8 cellular contexts compared by ENCODE assay signal in genomic region chr5:141094481-141095262, GRCh38. TPM values are rescaled to one million over a fixed set of nuclear protein-coding genes. Genes with fewer than 3 reads are reported as not detected.
DNase-seq lines count a peak whose midpoint lies in the region; ATAC-seq, FAIRE-seq and TF ChIP-seq lines count a peak whose summit lies in the region.

PCDHB2 (plus strand) TSS chr5:141094615; CDS start chr5:141094791, 176 bp downstream.

- H3F3A ChIP-seq in GM23248 (ENCODE audit: insufficient read depth), result no peaks in the 10 kb centered on the region

- no peak for FAIRE-seq in bronchial epithelial cell (lab: Jason Lieb, UNC)

- H3K79me2 ChIP-seq in GM23248 (ENCODE audit: insufficient read depth), result no peaks in the 10 kb centered on the region

- H3K4me3 ChIP-seq in GM23248 (peak within 1 kb of the TSS; percentile 72), bronchial epithelial cell (ENCODE audit: low read depth, low read length) (peak within 1 kb of the TSS; percentile 24), left lung (peak within 1 kb of the TSS; percentile 5 to 16)

- peak within 1 kb of the TSS; percentile 61 for H3K4me2 ChIP-seq in GM23248 (ENCODE audit: unreplicated experiment)

- H3K9me2 ChIP-seq in GM23248 (ENCODE audit: insufficient read depth), result no peaks in the 10 kb centered on the region

- H3K9ac ChIP-seq in GM23248, result peak within 1 kb of the TSS; percentile 74

- H3K27ac ChIP-seq in GM23248, result peak within 1 kb of the TSS; percentile 34; the same call in 1 of the 2 replicates
- no peak within 1 kb of the TSS for H3K27ac ChIP-seq in left lung

- ATAC-seq in left lung (peak; percentile 63), GM18909 (IDR thresholded peaks at IDR 0.05; ENCODE audit: poor library complexity, unreplicated experiment) (no peak), HG03135 (IDR thresholded peaks at IDR 0.05; ENCODE audit: unreplicated experiment) (no peak)

- H3K27me3 ChIP-seq in GM23248 (replicated peaks; ENCODE audit: insufficient read depth), result peaks cover 11% of the 10 kb centered on the region; the same call in 1 of the 2 replicates
- H3K27me3 ChIP-seq in bronchial epithelial cell (ENCODE audit: control insufficient read depth, insufficient read depth, low read length), result no peaks in the 10 kb centered on the region
- H3K27me3 ChIP-seq in left lung, result peaks cover 7 to 42% of the 10 kb centered on the region in 2 donors

- TF ChIP-seq CTCF in bronchial epithelial cell (IDR thresholded peaks at IDR 0.05; ENCODE audit: insufficient read depth, low read length, severe bottlenecking) (peak; percentile 15), left lung (IDR thresholded peaks at IDR 0.05) (peak in 1 of 2 donors; percentile 12)

- H3K36me3 ChIP-seq in GM23248 (ENCODE audit: low read depth), result no peaks in the 10 kb centered on the region
- no peaks in the 10 kb centered on the region for H3K36me3 ChIP-seq in bronchial epithelial cell (ENCODE audit: control insufficient read depth, insufficient read depth, low read length)
- H3K36me3 ChIP-seq in left lung, result no peaks in the 10 kb centered on the region

- in situ Hi-C loops in GM23248 (cut with MboI), result no loop called here

- WGBS in GM23248 (ENCODE audit: low coverage in 1 of 2, low lambda C conversion rate in 2 of 2, missing lambda C conversion rate in 2 of 2), 2 experiments, result 9 to 12% methylated on average over 29 of the region's 29 CpGs

- H3K9me3 ChIP-seq in GM23248 (ENCODE audit: low read depth) (no peaks in the 10 kb centered on the region), left lung (peaks cover 0 to 57% of the 10 kb centered on the region in 2 donors)

- H4K20me1 ChIP-seq in GM23248 (ENCODE audit: insufficient read depth), result no peaks in the 10 kb centered on the region

- peak within 1 kb of the TSS; percentile 79 for H2AFZ ChIP-seq in GM23248

- DNase-seq in GM23248 (peak; percentile 80), NCI-H524 (lab: John Stamatoyannopoulos, UW) (peak; percentile 54 to 77), bronchial epithelial cell (ENCODE audit: low read depth) (peak; percentile 15), left lung (no peak), DMS79 (lab: John Stamatoyannopoulos, UW) (no peak), DMS153 treated with DMSO at 0.1 percent for 48 hours (lab: John Stamatoyannopoulos, UW; ENCODE audit: unreplicated experiment) (no peak)

- no peaks in the 10 kb centered on the region for H3K4me1 ChIP-seq in GM23248 (ENCODE audit: insufficient read depth)
- H3K4me1 ChIP-seq in left lung, result no peaks in the 10 kb centered on the region

- intact Hi-C loops in left lung (cut with DNase I), result no loop called here

RNA-seq across cellular contexts. Expression of gene PCDHB2, which starts in this region (rescaled TPM):
- 4.9 and 8.9 TPM in 2 replicates for total RNA-seq in GM23248 (2014; rRNA removed; shearing (Covaris generic))
- 4.4 and 6.0 TPM in 2 replicates for polyA plus RNA-seq in GM23248 (2016; fragmentation: Nextera tagmentation; extraction: Ambion mirVana)
- total RNA-seq in bronchial epithelial cell, result 0.26 and 1.1 TPM in 2 replicates
- 1 to 10 TPM; 3.6 to 6.6 TPM for total RNA-seq in left lung

Comparison
In these comparisons a context has a peak if more than half of its experiments do, and no peak if none do; other contexts are left out.
1. DNase-seq: peak in GM23248 (single experiment), NCI-H524 (2 of 2) and bronchial epithelial cell (single experiment); none in left lung (0 of 2), DMS79 (single experiment) and DMS153 treated with DMSO at 0.1 percent for 48 hours (single experiment).
2. H3K4me3 ChIP-seq: peak in every context shown above with its lines; median percentile 72 in GM23248; 24 in bronchial epithelial cell; 10 in left lung.